Comparison of ENCODE assay signal across 9 cellular contexts in genomic region chr7:39453743-39454355, GRCh38.
DNase-seq lines count a peak whose midpoint lies in the region; ATAC-seq and TF ChIP-seq lines count a peak whose summit lies in the region.
"Had no signal": no experiment of that assay in that cellular context is flagged by ENCODE, and none has a peak within 500 bp of the region (broad histone marks: within the 10 kb centered on the region; RNA-seq: fewer than 3 reads in every experiment).

No MANE protein-coding gene starts in this region.

- peaks cover 6% of the 10 kb centered on the region for H3K4me1 Mint-ChIP-seq in glutamatergic neuron (ENCODE audit: low read depth, unreplicated experiment)
- H3K4me1 Mint-ChIP-seq: activated naive CD4-positive, alpha-beta T cell treated with anti-CD3 and anti-CD28 coated beads, Interleukin-2, amount 50 U/mL, for 24 hours had no signal

- no peak overlapping the region for H3K27ac Mint-ChIP-seq in glutamatergic neuron (ENCODE audit: unreplicated experiment)
- H3K27ac Mint-ChIP-seq: activated naive CD4-positive, alpha-beta T cell treated with anti-CD3 and anti-CD28 coated beads, Interleukin-2, amount 50 U/mL, for 24 hours had no signal

- H3K36me3 Mint-ChIP-seq in glutamatergic neuron (ENCODE audit: unreplicated experiment): no peaks in the 10 kb centered on the region
- H3K36me3 Mint-ChIP-seq: activated naive CD4-positive, alpha-beta T cell treated with anti-CD3 and anti-CD28 coated beads, Interleukin-2, amount 50 U/mL, for 24 hours had no signal

- DNase-seq in CMK (ENCODE audit: low read depth) (peak; percentile 35), NCI-H82 treated with DMSO at 0.1 percent for 48 hours (lab: John Stamatoyannopoulos, UW; ENCODE audit: unreplicated experiment) (peak; percentile 38), glutamatergic neuron (peak; percentile 57), cerebellum (ENCODE audit: low spot score) (no peak)
- peak; percentile 21 for DNase-seq in activated T-cell treated with anti-CD3 and anti-CD28 coated beads, Interleukin-2, amount 50 U/mL, for 1 hour
- DNase-seq in stimulated activated CD4-positive, alpha-beta T cell treated with anti-CD3 and anti-CD28 coated beads, Interleukin-2, amount 100 ng/mL, for 4 hours (ENCODE audit: low read depth): peak; percentile 27

- TF ChIP-seq CTCF in glutamatergic neuron (IDR thresholded peaks at IDR 0.05; ENCODE audit: partially characterized antibody, unreplicated experiment): peak; percentile 81

- H3K4me3 Mint-ChIP-seq in glutamatergic neuron (ENCODE audit: unreplicated experiment): no peak overlapping the region
- H3K4me3 Mint-ChIP-seq: activated naive CD4-positive, alpha-beta T cell treated with anti-CD3 and anti-CD28 coated beads, Interleukin-2, amount 50 U/mL, for 24 hours had no signal

- H3K27me3 Mint-ChIP-seq in glutamatergic neuron (ENCODE audit: unreplicated experiment): no peaks in the 10 kb centered on the region

- no peaks in the 10 kb centered on the region for H3K9me3 Mint-ChIP-seq in glutamatergic neuron (ENCODE audit: unreplicated experiment)
- H3K9me3 Mint-ChIP-seq: activated naive CD4-positive, alpha-beta T cell treated with anti-CD3 and anti-CD28 coated beads, Interleukin-2, amount 50 U/mL, for 24 hours had no signal

- ATAC-seq in GM18867 (IDR thresholded peaks at IDR 0.05; ENCODE audit: unreplicated experiment): peak; percentile 96
- ATAC-seq in HG03066 (IDR thresholded peaks at IDR 0.05; ENCODE audit: low read depth, unreplicated experiment): peak; percentile 92
